Comparison of ENCODE assay signal across 8 cellular contexts in genomic region chr11:111797145-111797581, GRCh38. TPM values are rescaled to one million over a fixed set of nuclear protein-coding genes. Genes with fewer than 3 reads are reported as not detected.
DNase-seq lines count a peak whose midpoint lies in the region; ATAC-seq and TF ChIP-seq lines count a peak whose summit lies in the region.
"Had no signal": no experiment of that assay in that cellular context is flagged by ENCODE, and none has a peak within 500 bp of the region (broad histone marks: within the 10 kb centered on the region; RNA-seq: fewer than 3 reads in every experiment).

No MANE protein-coding gene starts in this region.

- POLR2A ChIA-PET in naive thymus-derived CD4-positive, alpha-beta T cell (lab: Charles Lee) = no interaction called here

- DNase-seq in naive thymus-derived CD4-positive, alpha-beta T cell = no peak
- DNase-seq in mucosa of gallbladder (ENCODE audit: low spot score) (no peak), AG08395 (ENCODE audit: low spot score) (no peak)
- DNase-seq: stomach had no signal

- peaks cover 0 to 13% (median 0%) of the 10 kb centered on the region in 3 experiments for H3K9me3 ChIP-seq in naive thymus-derived CD4-positive, alpha-beta T cell (ENCODE audit: control insufficient read depth in 2 of 3, low read length in 3 of 3)

- H3K4me1 ChIP-seq in naive thymus-derived CD4-positive, alpha-beta T cell (ENCODE audit: control insufficient read depth in 2 of 2, insufficient read depth in 2 of 2, low read length in 2 of 2) = no peaks in the 10 kb centered on the region

- H3K4me3 ChIP-seq in naive thymus-derived CD4-positive, alpha-beta T cell (ENCODE audit: low read length) = no peak overlapping the region
- H3K4me3 ChIP-seq: stomach had no signal

- CTCF ChIA-PET in naive thymus-derived CD4-positive, alpha-beta T cell (lab: Charles Lee) = interaction anchor here (1.0 to 1.8 kb wide), 2 partner anchors 17 to 210 kb away, joined by 3 to 4 read pairs; no protein-coding TSS in a partner anchor

- no peaks in the 10 kb centered on the region for H3K27me3 Mint-ChIP-seq in naive thymus-derived CD4-positive, alpha-beta T cell

- peaks cover 3 to 25% (median 7%) of the 10 kb centered on the region in 11 donors for H3K9me3 Mint-ChIP-seq in naive thymus-derived CD4-positive, alpha-beta T cell

- no peak overlapping the region for H3K4me3 Mint-ChIP-seq in naive thymus-derived CD4-positive, alpha-beta T cell

- peaks cover 25 to 63% (median 51%) of the 10 kb centered on the region in 5 donors for H3K36me3 Mint-ChIP-seq in naive thymus-derived CD4-positive, alpha-beta T cell

- ATAC-seq in GM18858 (IDR thresholded peaks at IDR 0.05; ENCODE audit: unreplicated experiment) = peak; percentile 65
- ATAC-seq in HG03565 (IDR thresholded peaks at IDR 0.05; ENCODE audit: unreplicated experiment) = peak; percentile 41
- peak; percentile 17 for ATAC-seq in SK-N-SH treated with all-trans-retinoic acid at 6 μM for 48 hours
- peak; percentile 46 for ATAC-seq in naive thymus-derived CD4-positive, alpha-beta T cell
- no peak for ATAC-seq in HG02571 (IDR thresholded peaks at IDR 0.05; ENCODE audit: unreplicated experiment)

- H3K27me3 ChIP-seq in naive thymus-derived CD4-positive, alpha-beta T cell (ENCODE audit: control insufficient read depth in 2 of 2, insufficient read depth in 2 of 2, low read length in 2 of 2) = no peaks in the 10 kb centered on the region
- H3K27me3 ChIP-seq: stomach had no signal

- intact Hi-C loops in naive thymus-derived CD4-positive, alpha-beta T cell (cut with micrococcal nuclease) = no loop called here

- H3K36me3 ChIP-seq in naive thymus-derived CD4-positive, alpha-beta T cell (ENCODE audit: control insufficient read depth in 2 of 3, insufficient read depth in 3 of 3, low read length in 3 of 3) = peaks cover 0 to 24% (median 6%) of the 10 kb centered on the region in 3 experiments

- H3K27ac ChIP-seq in naive thymus-derived CD4-positive, alpha-beta T cell (ENCODE audit: low read depth, low read length) = no peak overlapping the region

- peak overlapping the region in 1 of 9 donors; percentile 66 for H3K27ac Mint-ChIP-seq in naive thymus-derived CD4-positive, alpha-beta T cell

- peaks cover 0 to 7% (median 4%) of the 10 kb centered on the region in 7 donors for H3K4me1 Mint-ChIP-seq in naive thymus-derived CD4-positive, alpha-beta T cell

TF ChIP-seq in SK-N-SH treated with all-trans-retinoic acid at 6 μM for 48 hours, 23 proteins besides CTCF, POLR2A, EP300 and RAD21:
- TF ChIP-seq TOX (CRISPR knock-in tag; IDR thresholded peaks at IDR 0.05; ENCODE audit: borderline replicate concordance) = no peak
- peak; percentile 93; the same call in 1 of the 2 replicates for TF ChIP-seq ZNF565 (CRISPR knock-in tag; conservative IDR thresholded peaks at IDR 0.05; ENCODE audit: low read depth)

RNA-seq across cellular contexts. Expression of gene PPP2R1B, which starts 31.0 kb away (rescaled TPM):
- 10 to 100 TPM; 25.8 to 49.2 (median 34.0) TPM for total RNA-seq in naive thymus-derived CD4-positive, alpha-beta T cell
- 10 to 100 TPM; 15.1 to 17.3 TPM for polyA plus RNA-seq in naive thymus-derived CD4-positive, alpha-beta T cell
- total RNA-seq in mucosa of gallbladder = 42.4 TPM
